24 cellular contexts compared by ENCODE assay signal in genomic region chrX:100695302-100695701, GRCh38. TPM values are rescaled to one million over a fixed set of nuclear protein-coding genes. Genes with fewer than 3 reads are reported as not detected.
DNase-seq lines count a peak whose midpoint lies in the region; ATAC-seq, FAIRE-seq and TF ChIP-seq lines count a peak whose summit lies in the region.
"Had no signal": no experiment of that assay in that cellular context is flagged by ENCODE, and none has a peak within 500 bp of the region (broad histone marks: within the 10 kb centered on the region; RNA-seq: fewer than 3 reads in every experiment).

No MANE protein-coding gene starts in this region.

- H3K36me3 ChIP-seq in SK-N-SH (replicated peaks in 1 of 2; ENCODE audit: control insufficient read depth in 1 of 2, insufficient read depth in 2 of 2, low read length in 1 of 2) (no peaks in the 10 kb centered on the region), BE2C (no peaks in the 10 kb centered on the region)
- H3K36me3 ChIP-seq: BLaER1 treated with 17β-estradiol and CSF1 and Interleukin-3, amounts not matched to agents 10 nM and 100 nM; SJCRH30 had no signal

- CTCF ChIA-PET in SK-N-SH (lab: Yijun Ruan, JAX) = interaction anchor here (3.0 kb wide), 1 partner anchor 10 kb away, joined by 14 read pairs; no protein-coding TSS in a partner anchor
- CTCF ChIA-PET in A549 (lab: Yijun Ruan, JAX) = interaction anchor here (1.5 to 3.2 kb wide), 2 partner anchors 9 to 73 kb away, joined by 9 to 16 read pairs; no protein-coding TSS in a partner anchor

- FAIRE-seq in A549 (lab: Jason Lieb, UNC) = peak; percentile 46
- FAIRE-seq: RCC 7860 had no signal

- H3K27me3 ChIP-seq in SK-N-SH (ENCODE audit: insufficient read depth) (no peaks in the 10 kb centered on the region), BE2C (no peaks in the 10 kb centered on the region)
- H3K27me3 ChIP-seq: BLaER1 treated with 17β-estradiol and CSF1 and Interleukin-3, amounts not matched to agents 10 nM and 100 nM; SJCRH30 had no signal

- TF ChIP-seq RAD21 in SK-N-SH (IDR thresholded peaks at IDR 0.05; ENCODE audit: low read length) = no peak
- TF ChIP-seq RAD21 in A549 (conservative IDR thresholded peaks at IDR 0.05 in 1 of 2, IDR thresholded peaks at IDR 0.05 in 1 of 2) = no peak

- H3K27ac ChIP-seq in SK-N-SH (ENCODE audit: low read depth in 2 of 2, low read length in 1 of 2) (peak overlapping the region in 1 of 2 experiments; percentile 45; a peak in 1 of 4 replicates), A549 (no peak overlapping the region)
- H3K27ac ChIP-seq: BLaER1 treated with 17β-estradiol and CSF1 and Interleukin-3, amounts not matched to agents 10 nM and 100 nM; SJCRH30; skin epidermis had no signal

- H3K9me2 ChIP-seq in SK-N-SH = no peaks in the 10 kb centered on the region

- H2AFZ ChIP-seq in SK-N-SH (ENCODE audit: low read depth) = no peak overlapping the region

- H3K79me2 ChIP-seq in SK-N-SH (ENCODE audit: insufficient read depth) = no peaks in the 10 kb centered on the region

- TF ChIP-seq CTCF in SK-N-SH (IDR thresholded peaks at IDR 0.05) (no peak), A549 (IDR thresholded peaks at IDR 0.05) (no peak), epithelial cell of esophagus (IDR thresholded peaks at IDR 0.05; ENCODE audit: insufficient read depth, low read depth, low read length, missing control alignments) (no peak), BE2C (IDR thresholded peaks at IDR 0.05; ENCODE audit: low read depth, low read length) (no peak)

- H3K4me1 ChIP-seq in SK-N-SH (ENCODE audit: control insufficient read depth in 1 of 2, insufficient read depth in 2 of 2, low read depth in 1 of 2, low read length in 1 of 2) = no peaks in the 10 kb centered on the region
- H3K4me1 ChIP-seq in A549 = no peaks in the 10 kb centered on the region
- H3K4me1 ChIP-seq in BE2C = no peaks in the 10 kb centered on the region
- H3K4me1 ChIP-seq: SJCRH30 had no signal

- POLR2A ChIA-PET in SK-N-SH (lab: Yijun Ruan, JAX) = no interaction called here
- POLR2A ChIA-PET in A549 (lab: Yijun Ruan, JAX) = no interaction called here

- TF ChIP-seq EP300 in SK-N-SH (IDR thresholded peaks at IDR 0.05; ENCODE audit: borderline replicate concordance in 1 of 2, low read depth in 1 of 2, low read length in 1 of 2) (no peak), A549 (IDR thresholded peaks at IDR 0.05) (no peak)

- H3K9ac ChIP-seq in SK-N-SH = no peak overlapping the region
- H3K9ac ChIP-seq: BLaER1 treated with 17β-estradiol and CSF1 and Interleukin-3, amounts not matched to agents 10 nM and 100 nM had no signal

- H3K4me3 ChIP-seq in SK-N-SH (ENCODE audit: low read depth in 2 of 2, low read length in 1 of 2) (no peak overlapping the region), A549 (no peak overlapping the region), epithelial cell of esophagus (ENCODE audit: low read length) (no peak overlapping the region), BE2C (ENCODE audit: low read depth, low read length) (no peak overlapping the region)
- H3K4me3 ChIP-seq: BLaER1 treated with 17β-estradiol and CSF1 and Interleukin-3, amounts not matched to agents 10 nM and 100 nM; SJCRH30; skin epidermis had no signal

- no peaks in the 10 kb centered on the region for H3K9me3 ChIP-seq in SK-N-SH
- no peaks in the 10 kb centered on the region for H3K9me3 ChIP-seq in A549
- no peaks in the 10 kb centered on the region for H3K9me3 ChIP-seq in BE2C
- H3K9me3 ChIP-seq: BLaER1 treated with 17β-estradiol and CSF1 and Interleukin-3, amounts not matched to agents 10 nM and 100 nM; SJCRH30 had no signal

- no peaks in the 10 kb centered on the region for H3F3A ChIP-seq in SK-N-SH (replicated peaks; ENCODE audit: insufficient read depth)

- 13% methylated on average over 2 of the region's 2 CpGs for WGBS in SK-N-SH (ENCODE audit: low lambda C conversion rate)
- WGBS in A549 (ENCODE audit: missing lambda C conversion rate) = 42% methylated on average over 2 of the region's 2 CpGs

- H4K20me1 ChIP-seq in SK-N-SH (ENCODE audit: insufficient read depth) = no peaks in the 10 kb centered on the region
- H4K20me1 ChIP-seq: BLaER1 treated with 17β-estradiol and CSF1 and Interleukin-3, amounts not matched to agents 10 nM and 100 nM had no signal

- no peak for ATAC-seq in SK-N-SH treated with all-trans-retinoic acid at 6 μM for 48 hours
- no peak for ATAC-seq in A549
- ATAC-seq: left lobe of liver; stimulated activated memory B cell treated with anti-CD40 and anti-IgM and Interleukin-4, amounts not matched to agents 10 μg/mL and 1 μg/mL and 100 μg/mL, for 72 hours had no signal

- H3K4me2 ChIP-seq in SK-N-SH = no peak overlapping the region
- H3K4me2 ChIP-seq in A549 = no peak overlapping the region
- H3K4me2 ChIP-seq: BLaER1 treated with 17β-estradiol and CSF1 and Interleukin-3, amounts not matched to agents 10 nM and 100 nM had no signal

- TF ChIP-seq POLR2A in A549 (IDR thresholded peaks at IDR 0.05; ENCODE audit: low read length) = no peak

- peak; percentile 8 for DNase-seq in SK-N-SH
- DNase-seq in A549 (ENCODE audit: low read depth in 1 of 2, low spot score in 1 of 2) = no peak
- peak; percentile 82 for DNase-seq in NCI-H146 (lab: John Stamatoyannopoulos, UW)
- DNase-seq in epithelial cell of esophagus (ENCODE audit: low read depth) = peak; percentile 38
- DNase-seq in COLO668 (lab: John Stamatoyannopoulos, UW; ENCODE audit: unreplicated experiment) = no peak
- DNase-seq in activated CD8-positive, alpha-beta memory T cell treated with anti-CD3 and anti-CD28 coated beads for 24 hours = no peak
- DNase-seq in BE2C = no peak
- DNase-seq: Calu3; cerebellar nuclear complex; foreskin fibroblast; H9; Kasumi-1; naive B cell; NCI-H2029 treated with DMSO at 0.1 percent for 48 hours; NCI-H510A treated with DMSO at 0.1 percent for 48 hours; nucleus accumbens; SJCRH30; stimulated activated CD4-positive, alpha-beta T cell treated with anti-CD3 and anti-CD28 coated beads, Interleukin-2, amount 100 ng/mL, for 24 hours had no signal

TF ChIP-seq in SK-N-SH, 30 proteins besides CTCF, POLR2A, EP300 and RAD21 (continues in another document):
- TF ChIP-seq GATA2 (CRISPR knock-in tag; IDR thresholded peaks at IDR 0.05) (peak; percentile 21; the same call in 1 of the 2 replicates), POLR2AphosphoS5 (IDR thresholded peaks at IDR 0.05; ENCODE audit: low read depth, low read length) (no peak), RFX5 (IDR thresholded peaks at IDR 0.05; ENCODE audit: low read length) (no peak)

TF ChIP-seq in SK-N-SH treated with all-trans-retinoic acid at 6 μM for 48 hours, 23 proteins besides CTCF, POLR2A, EP300 and RAD21 (continues in another document):
- TF ChIP-seq TCF4 (CRISPR knock-in tag; IDR thresholded peaks at IDR 0.05; ENCODE audit: borderline replicate concordance) (no peak; the same call in 1 of the 2 replicates), TOX (CRISPR knock-in tag; IDR thresholded peaks at IDR 0.05; ENCODE audit: borderline replicate concordance) (no peak), ESRRG (CRISPR knock-in tag; IDR thresholded peaks at IDR 0.05) (no peak), ZFP30 (CRISPR knock-in tag; IDR thresholded peaks at IDR 0.05) (no peak)

TF ChIP-seq in A549, 52 proteins besides CTCF, POLR2A, EP300 and RAD21 (continues in another document):
- TF ChIP-seq HDAC2 (IDR thresholded peaks at IDR 0.05) = no peak
- no peak for TF ChIP-seq CEBPB (IDR thresholded peaks at IDR 0.05)
- no peak for TF ChIP-seq SMC3 (IDR thresholded peaks at IDR 0.05)
- TF ChIP-seq HES2 (IDR thresholded peaks at IDR 0.05) = no peak
- no peak for TF ChIP-seq MAX (IDR thresholded peaks at IDR 0.05)
- TF ChIP-seq SREBF2 (IDR thresholded peaks at IDR 0.05) = no peak
- TF ChIP-seq RARB (CRISPR knock-in tag; IDR thresholded peaks at IDR 0.05) = no peak
- TF ChIP-seq KDM5A (IDR thresholded peaks at IDR 0.05) = no peak

RNA-seq across cellular contexts. Expression of gene SYTL4, which starts 36.6 kb away (rescaled TPM):
- polyA plus RNA-seq in SK-N-SH (2012; rRNA removed) (2.3 and 3.1 TPM in 2 replicates), A549 (2011; rRNA removed) (3.9 and 4.3 TPM in 2 replicates), A549 (2017; fragmentation: RNase III; extraction: RNeasy Plus Mini Kit Qiagen cat#74134 plus additional on column Dnase treatment) (3.1 to 3.6 TPM (median 3.3 TPM) in 3 replicates)
- 2.5 TPM in 2 replicates for polyA plus RNA-seq in SK-N-SH (2012; cell fraction: cytosol; rRNA removed)
- polyA plus RNA-seq in SK-N-SH (2012; cell fraction: nucleus; rRNA removed) = 3.1 and 5.7 TPM in 2 replicates
- polyA plus RNA-seq in A549 (2012; cell fraction: cytosol; rRNA removed) = 0.86 and 1.1 TPM in 2 replicates
- polyA plus RNA-seq in A549 (2012; cell fraction: nucleus; rRNA removed) = 1.6 and 2.3 TPM in 2 replicates
- 1.5 and 2.6 TPM in 2 replicates for polyA minus RNA-seq in A549 (2011; rRNA and poly(A)+ RNA removed)
- 0.09 TPM for polyA plus RNA-seq in BE2C (2012; ENCODE audit: insufficient read depth, insufficient read length, low read depth)

RNA-seq across cellular contexts. Expression of gene SRPX2, which starts 51.3 kb away (rescaled TPM):
- polyA plus RNA-seq in SK-N-SH (2012; rRNA removed) (14.5 and 18.7 TPM in 2 replicates), A549 (2011; rRNA removed) (6.7 and 9.6 TPM in 2 replicates), A549 (2017; fragmentation: RNase III; extraction: RNeasy Plus Mini Kit Qiagen cat#74134 plus additional on column Dnase treatment) (1.7 to 3.9 TPM (median 2.3 TPM) in 3 replicates)
- polyA plus RNA-seq in SK-N-SH (2012; cell fraction: cytosol; rRNA removed) = 9.0 and 12.5 TPM in 2 replicates
- 24.8 and 28.9 TPM in 2 replicates for polyA plus RNA-seq in SK-N-SH (2012; cell fraction: nucleus; rRNA removed)
- 2.6 and 2.9 TPM in 2 replicates for polyA plus RNA-seq in A549 (2012; cell fraction: cytosol; rRNA removed)
- polyA plus RNA-seq in A549 (2012; cell fraction: nucleus; rRNA removed) = 8.5 and 10.1 TPM in 2 replicates
- polyA minus RNA-seq in A549 (2011; rRNA and poly(A)+ RNA removed) = 10.0 and 17.2 TPM in 2 replicates
- not detected for polyA plus RNA-seq in BE2C (2012; ENCODE audit: insufficient read depth, insufficient read length, low read depth)

RNA-seq across cellular contexts. Expression of gene TSPAN6, which starts 58.7 kb away (rescaled TPM):
- polyA plus RNA-seq in SK-N-SH (2012; rRNA removed) (20.9 and 21.7 TPM in 2 replicates), A549 (2011; rRNA removed) (61.4 and 71.1 TPM in 2 replicates), A549 (2017; fragmentation: RNase III; extraction: RNeasy Plus Mini Kit Qiagen cat#74134 plus additional on column Dnase treatment) (41.1 to 51.7 TPM (median 46.0 TPM) in 3 replicates)
- polyA plus RNA-seq in SK-N-SH (2012; cell fraction: cytosol; rRNA removed) = 27.2 and 33.7 TPM in 2 replicates
- 9.1 and 13.6 TPM in 2 replicates for polyA plus RNA-seq in SK-N-SH (2012; cell fraction: nucleus; rRNA removed)
- 18.1 and 20.5 TPM in 2 replicates for polyA plus RNA-seq in A549 (2012; cell fraction: cytosol; rRNA removed)
- polyA plus RNA-seq in A549 (2012; cell fraction: nucleus; rRNA removed) = 9.3 and 14.0 TPM in 2 replicates
- polyA minus RNA-seq in A549 (2011; rRNA and poly(A)+ RNA removed) = 18.2 and 18.4 TPM in 2 replicates
- polyA plus RNA-seq in BE2C (2012; ENCODE audit: insufficient read depth, insufficient read length, low read depth) = 4.5 TPM

Comparison
In these comparisons a context has a peak if more than half of its experiments do, and no peak if none do; other contexts are left out.
1. DNase-seq: peak in SK-N-SH (single experiment), NCI-H146 (single experiment) and epithelial cell of esophagus (single experiment); none in A549 (0 of 2), COLO668 (single experiment), activated CD8-positive, alpha-beta memory T cell treated with anti-CD3 and anti-CD28 coated beads for 24 hours (single experiment) and BE2C (single experiment).